Comparison of ENCODE assay signal across 21 cellular contexts in genomic region chr15:60718661-60719069, GRCh38.
A peak's percentile ranks its signal among the peaks of the same experiment; 100 is the strongest.
DNase-seq lines count a peak whose midpoint lies in the region; ATAC-seq and TF ChIP-seq lines count a peak whose summit lies in the region.
"Had no signal": no experiment of that assay in that cellular context is flagged by ENCODE, and none has a peak within 500 bp of the region (broad histone marks: within the 10 kb centered on the region; RNA-seq: fewer than 3 reads in every experiment).

No MANE protein-coding gene starts in this region.

- H3K4me3 ChIP-seq in prostate gland (no peak overlapping the region), hepatocyte (no peak overlapping the region)
- H3K4me3 ChIP-seq: lung, vagina had no signal

- H3K27ac ChIP-seq in prostate gland: no peak overlapping the region
- H3K27ac ChIP-seq in hepatocyte: no peak overlapping the region
- H3K27ac ChIP-seq: brain microvascular endothelial cell, RWPE1, vagina had no signal

- no peaks in the 10 kb centered on the region for H3K9me2 ChIP-seq in hepatocyte (replicated peaks; ENCODE audit: insufficient read depth)

- H4K20me1 ChIP-seq in hepatocyte (ENCODE audit: insufficient read depth, poor library complexity, severe bottlenecking): no peaks in the 10 kb centered on the region

- no peaks in the 10 kb centered on the region for H3K9me3 Mint-ChIP-seq in IgD-negative memory B cell
- H3K9me3 Mint-ChIP-seq in central memory CD8-positive, alpha-beta T cell: no peaks in the 10 kb centered on the region

- H3K79me2 ChIP-seq in hepatocyte: no peaks in the 10 kb centered on the region

- no peaks in the 10 kb centered on the region for H3K4me1 ChIP-seq in prostate gland (replicated peaks)
- H3K4me1 ChIP-seq in hepatocyte (ENCODE audit: insufficient read depth): peaks cover 2% of the 10 kb centered on the region

- no peak overlapping the region for H2AFZ ChIP-seq in hepatocyte

- H3K4me1 Mint-ChIP-seq in IgD-negative memory B cell: peaks cover 24 to 26% (median 24%) of the 10 kb centered on the region in 3 donors
- peaks cover 33% of the 10 kb centered on the region for H3K4me1 Mint-ChIP-seq in central memory CD8-positive, alpha-beta T cell

- H3K27ac Mint-ChIP-seq in IgD-negative memory B cell: peak overlapping the region in 2 of 3 donors; percentile 21 to 62
- H3K27ac Mint-ChIP-seq in central memory CD8-positive, alpha-beta T cell (ENCODE audit: low read depth): peak overlapping the region; percentile 16

- intact Hi-C loops in prostate gland (cut with DNase I): no loop called here

- H3K36me3 ChIP-seq in prostate gland: no peaks in the 10 kb centered on the region
- no peaks in the 10 kb centered on the region for H3K36me3 ChIP-seq in hepatocyte (replicated peaks; ENCODE audit: insufficient read depth, low read depth)
- H3K36me3 ChIP-seq: brain microvascular endothelial cell, vagina had no signal

- no peak overlapping the region for H3K4me2 ChIP-seq in hepatocyte

- ATAC-seq in central memory CD8-positive, alpha-beta T cell (replicated peaks; ENCODE audit: extremely low read depth, poor library complexity, severe bottlenecking): no peak
- ATAC-seq: SK-N-SH treated with all-trans-retinoic acid at 6 μM for 48 hours had no signal

- no peaks in the 10 kb centered on the region for H3K27me3 ChIP-seq in prostate gland (replicated peaks; ENCODE audit: insufficient read depth)
- H3K27me3 ChIP-seq in hepatocyte: no peaks in the 10 kb centered on the region
- H3K27me3 ChIP-seq: brain microvascular endothelial cell, vagina had no signal

- no peak overlapping the region for H3K4me3 Mint-ChIP-seq in IgD-negative memory B cell
- H3K4me3 Mint-ChIP-seq in central memory CD8-positive, alpha-beta T cell: no peak overlapping the region

- TF ChIP-seq CTCF in prostate gland (IDR thresholded peaks at IDR 0.05) (no peak), hepatocyte (IDR thresholded peaks at IDR 0.05; ENCODE audit: poor library complexity) (no peak)

- peak; percentile 26 for DNase-seq in activated CD8-positive, alpha-beta memory T cell treated with anti-CD3 and anti-CD28 coated beads for 24 hours
- DNase-seq in activated CD8-positive, alpha-beta memory T cell treated with anti-CD3 and anti-CD28 coated beads, Interleukin-2, amount 50 U/mL, for 48 hours: no peak
- DNase-seq in central memory CD8-positive, alpha-beta T cell (ENCODE audit: low spot score in 2 of 2): no peak
- DNase-seq in myocyte (ENCODE audit: low read depth): peak; percentile 23
- no peak for DNase-seq in prostate gland (ENCODE audit: low spot score)
- DNase-seq in SHP77 treated with DMSO at 0.1 percent for 48 hours (lab: John Stamatoyannopoulos, UW): no peak
- no peak for DNase-seq in hepatocyte (ENCODE audit: low spot score)
- DNase-seq: activated CD4-positive, CD25-positive, alpha-beta regulatory T cell treated with anti-CD3 and anti-CD28 coated beads, Interleukin-2, amount 50 U/mL, for 72 hours; activated naive CD4-positive, alpha-beta T cell treated with anti-CD3 and anti-CD28 coated beads, Interleukin-2, amount 50 U/mL, for 16 hours; brain microvascular endothelial cell; DMS 273 treated with DMSO at 0.1 percent for 48 hours; foreskin fibroblast; NCI-H1417; NCI-H2107; NCI-H526 treated with DMSO at 0.1 percent for 48 hours; nucleus accumbens had no signal

- 31% methylated on average over 3 of the region's 3 CpGs for WGBS in prostate gland
- 22% methylated on average over 3 of the region's 3 CpGs for WGBS in hepatocyte (ENCODE audit: low lambda C conversion rate, missing lambda C conversion rate)

- H3K27me3 Mint-ChIP-seq in IgD-negative memory B cell: peaks cover 17% of the 10 kb centered on the region
- H3K27me3 Mint-ChIP-seq in central memory CD8-positive, alpha-beta T cell: no peaks in the 10 kb centered on the region

- no peak for TF ChIP-seq POLR2A in prostate gland (IDR thresholded peaks at IDR 0.05)

- peaks cover 2% of the 10 kb centered on the region for H3K36me3 Mint-ChIP-seq in IgD-negative memory B cell
- peaks cover 1% of the 10 kb centered on the region for H3K36me3 Mint-ChIP-seq in central memory CD8-positive, alpha-beta T cell (ENCODE audit: insufficient read depth)

- H3K9me3 ChIP-seq in prostate gland (no peaks in the 10 kb centered on the region), hepatocyte (ENCODE audit: low read depth) (no peaks in the 10 kb centered on the region)
- H3K9me3 ChIP-seq: vagina had no signal

Comparison
In these comparisons a context has a peak if more than half of its experiments do, and no peak if none do; other contexts are left out.
1. DNase-seq: peak in activated CD8-positive, alpha-beta memory T cell treated with anti-CD3 and anti-CD28 coated beads for 24 hours (single experiment) and myocyte (single experiment); none in activated CD8-positive, alpha-beta memory T cell treated with anti-CD3 and anti-CD28 coated beads, Interleukin-2, amount 50 U/mL, for 48 hours (single experiment), central memory CD8-positive, alpha-beta T cell (0 of 2), prostate gland (single experiment), SHP77 treated with DMSO at 0.1 percent for 48 hours (single experiment) and hepatocyte (single experiment).